Comparison of ENCODE assay signal across 9 cellular contexts in genomic region chr6:112690497-112691202, GRCh38.
DNase-seq lines count a peak whose midpoint lies in the region; ATAC-seq, FAIRE-seq and TF ChIP-seq lines count a peak whose summit lies in the region.
"Had no signal": no experiment of that assay in that cellular context is flagged by ENCODE, and none has a peak within 500 bp of the region (broad histone marks: within the 10 kb centered on the region; RNA-seq: fewer than 3 reads in every experiment).

No MANE protein-coding gene starts in this region.

- no peak for TF ChIP-seq EP300 in H1 (IDR thresholded peaks at IDR 0.05; ENCODE audit: borderline replicate concordance in 1 of 2, low read depth in 2 of 2, low read length in 2 of 2)

- H3K23me2 ChIP-seq in H1 (ENCODE audit: low read depth, low read length), result no peaks in the 10 kb centered on the region

- H3K4me2 ChIP-seq in H1 (ENCODE audit: insufficient read depth in 1 of 2, low read depth in 2 of 2, low read length in 2 of 2), result no peak overlapping the region

- no peak overlapping the region for H3K9ac ChIP-seq in H1 (replicated peaks in 1 of 4; ENCODE audit: extremely low read depth in 1 of 4, low read depth in 3 of 4, low read length in 3 of 4)

- no peak overlapping the region for H3K4ac ChIP-seq in H1 (replicated peaks; ENCODE audit: insufficient read length, low read depth, low read length)

- no peak overlapping the region for H3K27ac ChIP-seq in H1 (ENCODE audit: low read depth, low read length)
- H3K27ac ChIP-seq: suprapubic skin had no signal

- FAIRE-seq in H1 (lab: Jason Lieb, UNC), result no peak

- CTCF ChIA-PET in H1 (lab: Charles Lee; ENCODE audit: partially characterized antibody), result no interaction called here

- no peaks in the 10 kb centered on the region for H3K79me2 ChIP-seq in H1 (ENCODE audit: control insufficient read depth in 1 of 2, insufficient read depth in 2 of 2, low read length in 2 of 2)

- no peak for TF ChIP-seq POLR2A in H1 (IDR thresholded peaks at IDR 0.05; ENCODE audit: control extremely low read depth in 1 of 2, low read depth in 2 of 2, low read length in 2 of 2)

- no peak for ATAC-seq in omental fat pad (ENCODE audit: low FRiP score)
- ATAC-seq: activated T-cell treated with anti-CD3 and anti-CD28 coated beads, Interleukin-2, amount 50 U/mL, for 4 hours had no signal

- TF ChIP-seq CTCF in H1 (IDR thresholded peaks at IDR 0.05; ENCODE audit: control extremely low read depth in 1 of 3, insufficient read depth in 1 of 3, low read depth in 1 of 3, low read length in 3 of 3) (no peak), omental fat pad (IDR thresholded peaks at IDR 0.05) (no peak)

- H2BK5ac ChIP-seq in H1 (ENCODE audit: low read depth, low read length), result no peak overlapping the region

- no peak overlapping the region for H4K5ac ChIP-seq in H1 (ENCODE audit: insufficient read length, low read depth, low read length)

- H3K4me1 ChIP-seq in H1 (replicated peaks in 1 of 4; ENCODE audit: control insufficient read depth in 3 of 4, insufficient read depth in 4 of 4, low read length in 3 of 4) (no peaks in the 10 kb centered on the region), neuron (ENCODE audit: insufficient read depth, low read length) (peaks cover 6% of the 10 kb centered on the region)

- no peak overlapping the region for H2BK20ac ChIP-seq in H1 (ENCODE audit: low read length)

- no peak overlapping the region for H3K4me3 ChIP-seq in H1 (ENCODE audit: extremely low read depth in 1 of 4, insufficient read depth in 2 of 4, low read depth in 3 of 4, low read length in 4 of 4)
- H3K4me3 ChIP-seq in neuron (ENCODE audit: low read length), result no peak overlapping the region
- H3K4me3 ChIP-seq: suprapubic skin had no signal

- H3K23ac ChIP-seq in H1 (ENCODE audit: insufficient read length), result no peak overlapping the region

- H3K9me3 ChIP-seq in H1 (ENCODE audit: insufficient read depth in 2 of 2, low read depth in 1 of 2, low read length in 1 of 2) (peaks cover 0 to 4% of the 10 kb centered on the region in 2 experiments; a peak in 1 of 4 replicates), neuron (ENCODE audit: low read length) (no peaks in the 10 kb centered on the region)
- H3K9me3 ChIP-seq: suprapubic skin had no signal

- DNase-seq in GM04504 (ENCODE audit: low read depth) (peak; percentile 74), NCI-H526 treated with DMSO at 0.1 percent for 48 hours (lab: John Stamatoyannopoulos, UW) (peak; percentile 21), H1 (ENCODE audit: low read depth in 1 of 2, low spot score in 2 of 2) (no peak), T-helper 9 cell (no peak), omental fat pad (ENCODE audit: low spot score) (no peak), D341Med (ENCODE audit: low spot score) (no peak)
- DNase-seq: activated T-cell treated with anti-CD3 and anti-CD28 coated beads, Interleukin-2, amount 50 U/mL, for 4 hours had no signal

- no peak for TF ChIP-seq RAD21 in H1 (IDR thresholded peaks at IDR 0.05 in 1 of 2, conservative IDR thresholded peaks at IDR 0.05 in 1 of 2; ENCODE audit: low read depth in 2 of 2, low read length in 2 of 2)

- H2AK5ac ChIP-seq in H1 (ENCODE audit: low read depth, low read length), result no peak overlapping the region

- H3K27me3 ChIP-seq in H1 (replicated peaks in 1 of 4; ENCODE audit: control insufficient read depth in 3 of 4, extremely low read depth in 1 of 4, insufficient read depth in 3 of 4, low read length in 3 of 4), result no peaks in the 10 kb centered on the region
- H3K27me3 ChIP-seq in neuron (ENCODE audit: insufficient read depth, low read length), result no peaks in the 10 kb centered on the region
- H3K27me3 ChIP-seq: suprapubic skin had no signal

- no peak overlapping the region for H4K91ac ChIP-seq in H1 (replicated peaks; ENCODE audit: insufficient read length, low read length)

- H2BK120ac ChIP-seq in H1 (replicated peaks; ENCODE audit: low read depth, low read length), result no peak overlapping the region

- H3K14ac ChIP-seq in H1 (ENCODE audit: insufficient read length), result no peak overlapping the region

- H4K8ac ChIP-seq in H1 (ENCODE audit: extremely low read depth, insufficient read depth, low read length), result no peak overlapping the region

- no peak overlapping the region for H3K18ac ChIP-seq in H1 (ENCODE audit: extremely low read depth, low read length)

- no peaks in the 10 kb centered on the region for H4K20me1 ChIP-seq in H1 (replicated peaks in 1 of 2; ENCODE audit: control insufficient read depth in 1 of 2, insufficient read depth in 2 of 2, low read length in 2 of 2)

- no peak overlapping the region for H3K56ac ChIP-seq in H1 (replicated peaks; ENCODE audit: insufficient read length, low read depth, low read length)

- H3K79me1 ChIP-seq in H1 (ENCODE audit: low read depth, low read length), result no peaks in the 10 kb centered on the region

- H3K36me3 ChIP-seq in H1 (ENCODE audit: control insufficient read depth in 2 of 4, insufficient read depth in 4 of 4, low read length in 3 of 4) (no peaks in the 10 kb centered on the region), neuron (ENCODE audit: insufficient read depth, low read length) (no peaks in the 10 kb centered on the region)
- H3K36me3 ChIP-seq: suprapubic skin had no signal

- H2AFZ ChIP-seq in H1 (ENCODE audit: low read length) (peak overlapping the region; percentile 7; the same call in 1 of the 2 replicates), neuron (ENCODE audit: low read depth, low read length) (peak overlapping the region; percentile 36)

- POLR2A ChIA-PET in H1 (lab: Charles Lee; ENCODE audit: partially characterized antibody), result no interaction called here

- WGBS in H1 (ENCODE audit: extremely low coverage in 1 of 2, insufficient coverage in 1 of 2, insufficient read length in 1 of 2, insufficient replicate concordance in 2 of 2, low coverage in 1 of 2, low lambda C conversion rate in 2 of 2, missing lambda C conversion rate in 1 of 2), 2 experiments, result 88% methylated on average over 6 of the region's 6 CpGs; no CpG with 5 or more reads in 1 of the 2 experiments

- H2BK15ac ChIP-seq in H1 (ENCODE audit: low read length), result no peak overlapping the region

- H2BK12ac ChIP-seq in H1 (ENCODE audit: low read depth, low read length), result no peak overlapping the region

TF ChIP-seq in H1, 55 proteins besides CTCF, POLR2A, EP300 and RAD21:
- TF ChIP-seq ZNF274 (IDR thresholded peaks at IDR 0.05; ENCODE audit: borderline replicate concordance, extremely low read depth, low read length), result no peak
- no peak for TF ChIP-seq GABPA (IDR thresholded peaks at IDR 0.05; ENCODE audit: borderline replicate concordance, insufficient read depth, low read length)
- TF ChIP-seq KDM4A (IDR thresholded peaks at IDR 0.05; ENCODE audit: low read depth, low read length, severe bottlenecking), result no peak
- TF ChIP-seq TCF12 (IDR thresholded peaks at IDR 0.05; ENCODE audit: low read depth, low read length), result no peak
- TF ChIP-seq BACH1 (IDR thresholded peaks at IDR 0.05; ENCODE audit: low read length), result no peak
- no peak for TF ChIP-seq ASH2L (IDR thresholded peaks at IDR 0.05; ENCODE audit: low read length)
- no peak for TF ChIP-seq MAX (IDR thresholded peaks at IDR 0.05)
- no peak for TF ChIP-seq ATF3 (IDR thresholded peaks at IDR 0.05; ENCODE audit: insufficient read depth, low read depth, low read length)
- TF ChIP-seq RBBP5 (IDR thresholded peaks at IDR 0.05; ENCODE audit: borderline replicate concordance, low read depth, low read length), result no peak
- TF ChIP-seq CTBP2 (IDR thresholded peaks at IDR 0.05; ENCODE audit: borderline replicate concordance, insufficient read depth, insufficient read length, low read length), result no peak
- TF ChIP-seq SUZ12 (IDR thresholded peaks at IDR 0.05; ENCODE audit: low read length), result no peak
- no peak for TF ChIP-seq YY1 (IDR thresholded peaks at IDR 0.05; ENCODE audit: low read depth, low read length)
- TF ChIP-seq GTF2F1 (IDR thresholded peaks at IDR 0.05; ENCODE audit: borderline replicate concordance, low read depth, low read length), result no peak

Comparison
In these comparisons a context has a peak if more than half of its experiments do, and no peak if none do; other contexts are left out.
1. DNase-seq: peak in GM04504 (single experiment) and NCI-H526 treated with DMSO at 0.1 percent for 48 hours (single experiment); none in H1 (0 of 2), T-helper 9 cell (single experiment), omental fat pad (single experiment) and D341Med (single experiment).